ENCODE assay signal across 10 cellular contexts in genomic region chr21:37461494-37461893, GRCh38.
DNase-seq lines count a peak whose midpoint lies in the region; ATAC-seq, FAIRE-seq and TF ChIP-seq lines count a peak whose summit lies in the region.
"Had no signal": no experiment of that assay in that cellular context is flagged by ENCODE, and none has a peak within 500 bp of the region (broad histone marks: within the 10 kb centered on the region; RNA-seq: fewer than 3 reads in every experiment).

No MANE protein-coding gene starts in this region.

- peaks cover 82% of the 10 kb centered on the region for H4K20me1 ChIP-seq in IMR-90 (ENCODE audit: insufficient read depth, low read length)

- H3K14ac ChIP-seq in IMR-90 (replicated peaks; ENCODE audit: low read depth, low read length): no peak overlapping the region

- no peak overlapping the region for H3K27ac ChIP-seq in IMR-90 (ENCODE audit: insufficient read depth, low read length)
- no peak overlapping the region for H3K27ac ChIP-seq in pancreas
- H3K27ac ChIP-seq in colonic mucosa: no peak overlapping the region
- H3K27ac ChIP-seq in foreskin keratinocyte: no peak overlapping the region
- H3K27ac ChIP-seq: RWPE1 had no signal

- no peak overlapping the region for H3K27ac Mint-ChIP-seq in Calu3 (ENCODE audit: unreplicated experiment)

- H3K18ac ChIP-seq in IMR-90 (ENCODE audit: low read depth, low read length): no peak overlapping the region

- H3K4ac ChIP-seq in IMR-90 (ENCODE audit: low read depth, low read length): no peak overlapping the region

- CTCF ChIA-PET in IMR-90 (lab: Yijun Ruan, JAX): no interaction called here
- CTCF ChIA-PET in Calu3 (lab: Charles Lee): no interaction called here

- no peak for DNase-seq in GM18507 (ENCODE audit: extremely low spot score, insufficient read length, low read depth)
- peak; percentile 33 for DNase-seq in IMR-90
- peak; percentile 36 for DNase-seq in adipocyte (ENCODE audit: low read depth)
- DNase-seq in pancreas: no peak
- DNase-seq in colonic mucosa: no peak
- no peak for DNase-seq in Calu3
- no peak for DNase-seq in foreskin keratinocyte
- DNase-seq: activated CD4-positive, alpha-beta T cell treated with anti-CD3 and anti-CD28 coated beads for 1 hour; body of pancreas had no signal

- peaks cover 22% of the 10 kb centered on the region for H3K4me1 ChIP-seq in IMR-90 (ENCODE audit: control insufficient read depth, insufficient read depth, low read length)
- peaks cover 59% of the 10 kb centered on the region for H3K4me1 ChIP-seq in adipocyte (ENCODE audit: control insufficient read depth, insufficient read depth, low read length)
- H3K4me1 ChIP-seq in pancreas: peaks cover 13 to 45% (median 19%) of the 10 kb centered on the region in 3 donors
- no peaks in the 10 kb centered on the region for H3K4me1 ChIP-seq in colonic mucosa
- H3K4me1 ChIP-seq in foreskin keratinocyte: peaks cover 4% of the 10 kb centered on the region

- no peak overlapping the region for H2AK5ac ChIP-seq in IMR-90 (ENCODE audit: low read depth, low read length)

- no peak overlapping the region for H3K23ac ChIP-seq in IMR-90 (ENCODE audit: low read depth, low read length)

- intact Hi-C loops in IMR-90 (cut with micrococcal nuclease): loop anchor here (5.0 kb wide), 1 partner anchor 194 kb away; the partner anchor contains the start of gene VPS26C
- intact Hi-C loops in pancreas (cut with DNase I): no loop called here
- intact Hi-C loops in colonic mucosa (cut with DNase I): no loop called here
- intact Hi-C loops in Calu3 (cut with micrococcal nuclease; ENCODE audit: unreplicated experiment): loop anchor here (5.0 to 10.0 kb wide), 2 partner anchors 89 to 123 kb away; no protein-coding TSS in a partner anchor

- H3K36me3 ChIP-seq in IMR-90 (ENCODE audit: control insufficient read depth, insufficient read depth, low read length): no peaks in the 10 kb centered on the region
- H3K36me3 ChIP-seq in adipocyte (ENCODE audit: control insufficient read depth, insufficient read depth, low read length, severe bottlenecking): no peaks in the 10 kb centered on the region
- H3K36me3 ChIP-seq in pancreas: no peaks in the 10 kb centered on the region
- H3K36me3 ChIP-seq in colonic mucosa: no peaks in the 10 kb centered on the region

- no peak overlapping the region for H2AK9ac ChIP-seq in IMR-90 (replicated peaks; ENCODE audit: low read depth, low read length, poor library complexity)

- BruUV-seq in IMR-90 (replicated peaks; lab: Mats Ljungman, UMichigan) (no TSS peak), Calu3 (replicated peaks; lab: Mats Ljungman, UMichigan) (no TSS peak)

- in situ Hi-C loops in IMR-90 (cut with MboI; ENCODE audit: low sequenced_read_pairs): loop anchor here (25.0 kb wide), 1 partner anchor 199 kb away; the partner anchor contains the start of gene VPS26C

- H3K79me1 ChIP-seq in IMR-90 (ENCODE audit: low read depth in 1 of 2, low read length in 2 of 2): peaks cover 31 to 69% of the 10 kb centered on the region in 2 experiments

- no peak overlapping the region for H2BK20ac ChIP-seq in IMR-90 (ENCODE audit: low read depth, low read length)

- no peak overlapping the region for H3K4me3 ChIP-seq in IMR-90 (ENCODE audit: insufficient read depth, low read depth, low read length)
- no peak overlapping the region for H3K4me3 ChIP-seq in adipocyte (ENCODE audit: low read length)
- H3K4me3 ChIP-seq in pancreas: no peak overlapping the region
- no peak overlapping the region for H3K4me3 ChIP-seq in colonic mucosa
- H3K4me3 ChIP-seq: body of pancreas had no signal

- H3K9me3 ChIP-seq in IMR-90 (ENCODE audit: control insufficient read depth, insufficient read depth, low read length): no peaks in the 10 kb centered on the region
- H3K9me3 ChIP-seq in adipocyte (ENCODE audit: control insufficient read depth, low read length): no peaks in the 10 kb centered on the region
- H3K9me3 ChIP-seq in pancreas: no peaks in the 10 kb centered on the region
- H3K9me3 ChIP-seq in colonic mucosa: no peaks in the 10 kb centered on the region
- H3K9me3 ChIP-seq: body of pancreas had no signal

- H2BK120ac ChIP-seq in IMR-90 (ENCODE audit: low read depth, low read length): no peak overlapping the region

- H2BK5ac ChIP-seq in IMR-90 (ENCODE audit: low read depth, low read length, poor library complexity, severe bottlenecking): no peak overlapping the region

- TF ChIP-seq CTCF in IMR-90 (conservative IDR thresholded peaks at IDR 0.05; ENCODE audit: low read depth, low read length) (no peak), pancreas (IDR thresholded peaks at IDR 0.05) (no peak), colonic mucosa (IDR thresholded peaks at IDR 0.05) (no peak), Calu3 (IDR thresholded peaks at IDR 0.05; ENCODE audit: unreplicated experiment) (no peak), foreskin keratinocyte (conservative IDR thresholded peaks at IDR 0.05) (no peak)

- no peaks in the 10 kb centered on the region for H3K27me3 ChIP-seq in IMR-90 (ENCODE audit: control insufficient read depth, insufficient read depth, low read length)
- no peaks in the 10 kb centered on the region for H3K27me3 ChIP-seq in adipocyte (replicated peaks; ENCODE audit: control insufficient read depth, insufficient read depth, low read length)
- H3K27me3 ChIP-seq in pancreas: no peaks in the 10 kb centered on the region
- H3K27me3 ChIP-seq in colonic mucosa: no peaks in the 10 kb centered on the region
- H3K27me3 ChIP-seq in foreskin keratinocyte: no peaks in the 10 kb centered on the region
- H3K27me3 ChIP-seq: body of pancreas had no signal

- no peak overlapping the region for H3K9ac ChIP-seq in IMR-90 (ENCODE audit: low read depth, low read length)
- H3K9ac ChIP-seq in adipocyte (ENCODE audit: low read length): no peak overlapping the region
- no peak overlapping the region for H3K9ac ChIP-seq in colonic mucosa (ENCODE audit: low read depth in 2 of 2, low read length in 2 of 2)

- peaks cover 42% of the 10 kb centered on the region for H3K4me1 Mint-ChIP-seq in Calu3 (ENCODE audit: low read depth, unreplicated experiment)

- H3K4me3 Mint-ChIP-seq in Calu3 (ENCODE audit: low read depth, unreplicated experiment): no peak overlapping the region

- H2BK15ac ChIP-seq in IMR-90 (ENCODE audit: low read depth, low read length): no peak overlapping the region

- H4K5ac ChIP-seq in IMR-90 (ENCODE audit: low read depth, low read length): no peak overlapping the region

- no peak overlapping the region for H3K56ac ChIP-seq in IMR-90 (ENCODE audit: extremely low read depth, insufficient read depth, low read length)

- no peaks in the 10 kb centered on the region for H3K27me3 Mint-ChIP-seq in Calu3 (ENCODE audit: unreplicated experiment)

- peaks cover 31% of the 10 kb centered on the region for H3K9me1 ChIP-seq in IMR-90 (ENCODE audit: insufficient read depth, low read length)

- no peak overlapping the region for H4K91ac ChIP-seq in IMR-90 (ENCODE audit: insufficient read depth, low read depth, low read length)

- no peak overlapping the region for H2AFZ ChIP-seq in IMR-90 (replicated peaks; ENCODE audit: low read length, poor library complexity)

- no peak for TF ChIP-seq RAD21 in IMR-90 (IDR thresholded peaks at IDR 0.05; ENCODE audit: low read length)

- dilution Hi-C loops in IMR-90 (cut with HindIII; ENCODE audit: low sequenced_read_pairs, unreplicated experiment): no loop called here

- no peak overlapping the region for H3K4me2 ChIP-seq in IMR-90 (ENCODE audit: low read depth, low read length)

- no peaks in the 10 kb centered on the region for H3K9me3 Mint-ChIP-seq in Calu3 (ENCODE audit: low read depth, unreplicated experiment)

- POLR2A ChIA-PET in IMR-90 (lab: Charles Lee; ENCODE audit: unreplicated experiment): no interaction called here

- ATAC-seq in IMR-90 (ENCODE audit: low read depth) (no peak), pancreas (no peak), foreskin keratinocyte (no peak)
- ATAC-seq: body of pancreas had no signal

- FAIRE-seq in GM18507 (lab: Jason Lieb, UNC): peak; percentile 82
- peak; percentile 65 for FAIRE-seq in pancreas (lab: Jason Lieb, UNC)

- WGBS in IMR-90 (ENCODE audit: extremely low coverage in 2 of 2, insufficient read length in 1 of 2), 2 experiments: no CpG with 5 or more reads among the region's 4 CpGs
- WGBS in pancreas, 2 donors: 42 to 47% methylated on average over 4 of the region's 4 CpGs

- H4K8ac ChIP-seq in IMR-90 (ENCODE audit: low read depth in 2 of 2, low read length in 2 of 2): no peak overlapping the region

- TF ChIP-seq POLR2A in IMR-90 (IDR thresholded peaks at IDR 0.05; ENCODE audit: low read depth, low read length): no peak

- H3K36me3 Mint-ChIP-seq in Calu3 (ENCODE audit: insufficient read depth, unreplicated experiment): peaks cover 6% of the 10 kb centered on the region

TF ChIP-seq in IMR-90, 13 proteins besides CTCF, POLR2A, EP300 and RAD21 (continues in another document):
- TF ChIP-seq MAZ (IDR thresholded peaks at IDR 0.05; ENCODE audit: borderline replicate concordance, low read depth, low read length) (no peak), RFX5 (IDR thresholded peaks at IDR 0.05; ENCODE audit: low read depth, low read length) (no peak), SMC3 (IDR thresholded peaks at IDR 0.05; ENCODE audit: low read depth, low read length) (no peak), CEBPB (IDR thresholded peaks at IDR 0.05; ENCODE audit: low read depth, low read length) (no peak), CHD1 (IDR thresholded peaks at IDR 0.05; ENCODE audit: low read depth, low read length) (no peak), NFE2L2 (IDR thresholded peaks at IDR 0.05; ENCODE audit: low read depth, low read length) (no peak), FOS (IDR thresholded peaks at IDR 0.05; ENCODE audit: low read depth, low read length) (no peak), MAFK (IDR thresholded peaks at IDR 0.05; ENCODE audit: low read depth, low read length) (no peak), MXI1 (IDR thresholded peaks at IDR 0.05; ENCODE audit: borderline replicate concordance, low read depth, low read length) (no peak), BHLHE40 (IDR thresholded peaks at IDR 0.05; ENCODE audit: low read depth, low read length) (no peak)
- TF ChIP-seq, protein P1, sequence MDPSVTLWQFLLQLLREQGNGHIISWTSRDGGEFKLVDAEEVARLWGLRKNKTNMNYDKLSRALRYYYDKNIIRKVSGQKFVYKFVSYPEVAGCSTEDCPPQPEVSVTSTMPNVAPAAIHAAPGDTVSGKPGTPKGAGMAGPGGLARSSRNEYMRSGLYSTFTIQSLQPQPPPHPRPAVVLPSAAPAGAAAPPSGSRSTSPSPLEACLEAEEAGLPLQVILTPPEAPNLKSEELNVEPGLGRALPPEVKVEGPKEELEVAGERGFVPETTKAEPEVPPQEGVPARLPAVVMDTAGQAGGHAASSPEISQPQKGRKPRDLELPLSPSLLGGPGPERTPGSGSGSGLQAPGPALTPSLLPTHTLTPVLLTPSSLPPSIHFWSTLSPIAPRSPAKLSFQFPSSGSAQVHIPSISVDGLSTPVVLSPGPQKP (IDR thresholded peaks at IDR 0.05; ENCODE audit: borderline replicate concordance, low read depth, low read length): no peak

Comparison
In these comparisons a context has a peak if more than half of its experiments do, and no peak if none do; other contexts are left out.
1. DNase-seq: peak in IMR-90 (single experiment) and adipocyte (single experiment); none in GM18507 (single experiment), pancreas (0 of 6), colonic mucosa (single experiment), Calu3 (single experiment) and foreskin keratinocyte (0 of 2).
2. intact Hi-C loops: an anchor here in IMR-90 (5.0 kb wide) and Calu3 (5.0 to 10.0 kb wide); none called in pancreas and colonic mucosa.